8 cellular contexts compared by ENCODE assay signal in the genomic region with DNA sequence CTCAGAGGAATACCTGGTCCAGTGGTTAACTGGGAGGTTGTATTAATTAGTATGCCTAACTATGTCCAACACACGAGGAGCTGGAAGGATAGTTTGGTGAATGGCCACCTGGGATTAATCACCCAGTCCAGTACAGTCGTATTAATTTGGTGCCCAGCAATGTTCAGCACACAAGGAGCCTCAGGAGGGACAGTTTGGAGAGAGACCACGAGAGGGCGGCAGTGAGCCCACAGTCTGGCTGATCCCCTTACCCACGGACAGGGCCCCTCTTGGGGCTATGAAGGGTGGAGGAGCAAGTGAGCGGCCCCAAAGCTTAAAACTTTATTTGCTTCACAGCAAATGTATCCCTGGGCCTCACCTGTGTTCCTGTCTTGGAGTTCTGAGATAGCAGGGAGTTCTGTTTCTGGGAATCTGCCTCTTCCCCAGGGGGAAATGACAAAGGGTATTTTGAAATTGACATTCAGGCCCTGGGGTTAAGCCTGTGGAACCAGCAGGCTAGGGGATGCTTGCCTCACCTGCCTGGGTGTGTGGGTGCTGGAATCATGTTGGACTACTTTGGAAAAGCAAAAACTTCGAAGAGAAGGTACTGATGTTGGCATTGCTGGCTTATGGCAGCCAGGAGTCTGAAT.
A peak's percentile ranks its signal among the peaks of the same experiment; 100 is the strongest.
DNase-seq lines count a peak whose midpoint lies in the region; ATAC-seq and TF ChIP-seq lines count a peak whose summit lies in the region.

No MANE protein-coding gene starts in this region.

- TF ChIP-seq EP300 in suprapubic skin (IDR thresholded peaks at IDR 0.05): no peak

- no peak for TF ChIP-seq POLR2A in suprapubic skin (IDR thresholded peaks at IDR 0.05)

- in situ Hi-C loops in KBM-7 (cut with MboI; ENCODE audit: low pct_unique_long_range_greater_than_20kb, low sequenced_read_pairs): no loop called here

- peaks cover 20% of the 10 kb centered on the region for H3K27me3 ChIP-seq in WERI-Rb-1 (ENCODE audit: insufficient read depth, low read depth, severe bottlenecking)
- H3K27me3 ChIP-seq in suprapubic skin: no peaks in the 10 kb centered on the region

- H3K36me3 ChIP-seq in WERI-Rb-1: no peaks in the 10 kb centered on the region
- no peaks in the 10 kb centered on the region for H3K36me3 ChIP-seq in suprapubic skin

- H3K27ac ChIP-seq in WERI-Rb-1 (no peak overlapping the region), suprapubic skin (no peak overlapping the region)

- peak; percentile 9 for DNase-seq in EH (ENCODE audit: low read depth)
- DNase-seq in KBM-7: peak; percentile 48
- peak; percentile 82 for DNase-seq in WERI-Rb-1
- peak; percentile 41 for DNase-seq in dermis blood vessel endothelial cell
- peak; percentile 12 for DNase-seq in middle frontal gyrus (ENCODE audit: extremely low spot score, low spot score)
- no peak for DNase-seq in suprapubic skin (ENCODE audit: low spot score in 2 of 2)
- DNase-seq in COR-L47 (lab: John Stamatoyannopoulos, UW): no peak

- H3K4me3 ChIP-seq in WERI-Rb-1 (ENCODE audit: low read depth, low read length) (no peak overlapping the region), suprapubic skin (no peak overlapping the region)

- TF ChIP-seq CTCF in WERI-Rb-1 (IDR thresholded peaks at IDR 0.05; ENCODE audit: low read depth, low read length): peak; percentile 90
- TF ChIP-seq CTCF in suprapubic skin (IDR thresholded peaks at IDR 0.05): peak; percentile 24 to 73

- no peak for ATAC-seq in HG02981 (IDR thresholded peaks at IDR 0.05; ENCODE audit: unreplicated experiment)

- H3K4me1 ChIP-seq in suprapubic skin: peaks cover 17% of the 10 kb centered on the region

- 35% methylated on average over 6 of the region's 7 CpGs for WGBS in suprapubic skin

- no peaks in the 10 kb centered on the region for H3K9me3 ChIP-seq in WERI-Rb-1 (ENCODE audit: severe bottlenecking)
- H3K9me3 ChIP-seq in suprapubic skin: no peaks in the 10 kb centered on the region

Comparison
In these comparisons a context has a peak if more than half of its experiments do, and no peak if none do; other contexts are left out.
1. DNase-seq: peak in EH (single experiment), KBM-7 (single experiment), WERI-Rb-1 (single experiment), dermis blood vessel endothelial cell (single experiment) and middle frontal gyrus (single experiment); none in suprapubic skin (0 of 2) and COR-L47 (single experiment).